Comparison of ENCODE assay signal across 29 cellular contexts in genomic region chr4:789571-790465, GRCh38. TPM values are rescaled to one million over a fixed set of nuclear protein-coding genes. Genes with fewer than 3 reads are reported as not detected.
A peak's percentile ranks its signal among the peaks of the same experiment; 100 is the strongest.
DNase-seq lines count a peak whose midpoint lies in the region; ATAC-seq and TF ChIP-seq lines count a peak whose summit lies in the region.
"Had no signal": no experiment of that assay in that cellular context is flagged by ENCODE, and none has a peak within 500 bp of the region (broad histone marks: within the 10 kb centered on the region; RNA-seq: fewer than 3 reads in every experiment).

No MANE protein-coding gene starts in this region.

- H3K4me1 ChIP-seq in right lobe of liver (peaks cover 0 to 25% (median 9%) of the 10 kb centered on the region in 4 donors), spleen (peaks cover 7 to 86% (median 66%) of the 10 kb centered on the region in 6 donors), adrenal gland (replicated peaks in 1 of 2) (peaks cover 0 to 25% of the 10 kb centered on the region in 2 donors)

- H3K27me3 Mint-ChIP-seq in chondrocyte (ENCODE audit: low read depth) = peaks cover 17% of the 10 kb centered on the region
- H3K27me3 Mint-ChIP-seq in mesothelial cell of epicardium (ENCODE audit: low read depth) = peaks cover 56% of the 10 kb centered on the region

- H3K9me3 ChIP-seq in right lobe of liver = no peaks in the 10 kb centered on the region
- H3K9me3 ChIP-seq in spleen = no peaks in the 10 kb centered on the region
- H3K9me3 ChIP-seq in adrenal gland (replicated peaks in 1 of 3) = no peaks in the 10 kb centered on the region
- H3K9me3 ChIP-seq: gastrocnemius medialis, neutrophil had no signal

- H3K36me3 Mint-ChIP-seq in chondrocyte (ENCODE audit: low read depth) (no peaks in the 10 kb centered on the region), mesothelial cell of epicardium (no peaks in the 10 kb centered on the region)
- H3K36me3 Mint-ChIP-seq: T-cell, type B pancreatic cell had no signal

- H3K4me1 Mint-ChIP-seq in chondrocyte (ENCODE audit: low read depth) (peaks cover 3% of the 10 kb centered on the region), mesothelial cell of epicardium (peaks cover 20% of the 10 kb centered on the region)

- intact Hi-C loops in right lobe of liver (cut with DNase I) (no loop called here), spleen (cut with DNase I; ENCODE audit: low total_unique reads) (no loop called here), adrenal gland (cut with DNase I) (no loop called here)

- peak overlapping the region in 1 of 3 donors; percentile 51 for H3K27ac ChIP-seq in right lobe of liver
- no peak overlapping the region for H3K27ac ChIP-seq in spleen
- H3K27ac ChIP-seq in adrenal gland = peak overlapping the region in 1 of 5 donors; percentile 8
- H3K27ac ChIP-seq: gastrocnemius medialis, KMS-11, neutrophil had no signal

- H3K4me3 ChIP-seq in LNCaP clone FGC (ENCODE audit: low read depth, low read length) = peak overlapping the region; percentile 52
- peak overlapping the region in 1 of 3 donors; percentile 15 for H3K4me3 ChIP-seq in right lobe of liver
- H3K4me3 ChIP-seq in spleen = no peak overlapping the region
- no peak overlapping the region for H3K4me3 ChIP-seq in adrenal gland
- H3K4me3 ChIP-seq: gastrocnemius medialis had no signal

- H3K27me3 ChIP-seq in right lobe of liver (no peaks in the 10 kb centered on the region), spleen (replicated peaks in 1 of 7) (peaks cover 9 to 98% (median 61%) of the 10 kb centered on the region in 7 donors), adrenal gland (no peaks in the 10 kb centered on the region)

- no peak for TF ChIP-seq CTCF in LNCaP clone FGC (IDR thresholded peaks at IDR 0.05; ENCODE audit: control insufficient read depth, extremely low read depth, insufficient read depth)
- no peak for TF ChIP-seq CTCF in chondrocyte (IDR thresholded peaks at IDR 0.05)
- no peak for TF ChIP-seq CTCF in right lobe of liver (IDR thresholded peaks at IDR 0.05)
- no peak for TF ChIP-seq CTCF in spleen (IDR thresholded peaks at IDR 0.05 in 8 of 11, conservative IDR thresholded peaks at IDR 0.05 in 3 of 11)
- no peak for TF ChIP-seq CTCF in adrenal gland (IDR thresholded peaks at IDR 0.05)
- TF ChIP-seq CTCF in mesothelial cell of epicardium (IDR thresholded peaks at IDR 0.05; ENCODE audit: unreplicated experiment) = no peak

- ATAC-seq in right lobe of liver = peak; percentile 11 to 58 (median 26)
- ATAC-seq: activated naive CD4-positive, alpha-beta T cell treated with anti-CD3 and anti-CD28 coated beads, Interleukin-2, amount 50 U/mL, for 72 hours; gastrocnemius medialis; Panc1; stimulated activated effector memory CD8-positive, alpha-beta T cell treated with anti-CD3 and anti-CD28 coated beads, Interleukin-12 subunit alpha, Interleukin-12 subunit beta, amount 100 ng/mL, for 72 hours; T-cell had no signal

- no peak overlapping the region for H3K4me3 Mint-ChIP-seq in chondrocyte (ENCODE audit: unreplicated experiment)
- H3K4me3 Mint-ChIP-seq in mesothelial cell of epicardium = no peak overlapping the region
- H3K4me3 Mint-ChIP-seq: stimulated activated effector memory CD8-positive, alpha-beta T cell treated with anti-CD3 and anti-CD28 coated beads, Interleukin-12 subunit alpha, Interleukin-12 subunit beta, amount 100 ng/mL, for 72 hours; type B pancreatic cell had no signal

- no peak for TF ChIP-seq POLR2A in right lobe of liver (IDR thresholded peaks at IDR 0.05)
- no peak for TF ChIP-seq POLR2A in spleen (IDR thresholded peaks at IDR 0.05)
- TF ChIP-seq POLR2A in adrenal gland (IDR thresholded peaks at IDR 0.05) = no peak

- H3K9me3 Mint-ChIP-seq in chondrocyte (ENCODE audit: low read depth) (no peaks in the 10 kb centered on the region), mesothelial cell of epicardium (no peaks in the 10 kb centered on the region)
- H3K9me3 Mint-ChIP-seq: activated naive CD4-positive, alpha-beta T cell treated with anti-CD3 and anti-CD28 coated beads, Interleukin-2, amount 50 U/mL, for 72 hours; naive B cell; stimulated activated effector memory CD8-positive, alpha-beta T cell treated with anti-CD3 and anti-CD28 coated beads, Interleukin-12 subunit alpha, Interleukin-12 subunit beta, amount 100 ng/mL, for 72 hours; T-cell; type B pancreatic cell had no signal

- WGBS in right lobe of liver (ENCODE audit: insufficient coverage, low coverage, low lambda C conversion rate, missing lambda C conversion rate) = no CpG with 5 or more reads among the region's 27 CpGs
- 74 to 91% (median 83%) methylated on average over 6 to 27 of the region's 27 CpGs for WGBS in spleen, 5 donors
- 86 to 93% (median 90%) methylated on average over 12 to 27 of the region's 27 CpGs for WGBS in adrenal gland, 4 donors

- DNase-seq in LNCaP clone FGC (ENCODE audit: low read depth) (no peak), chondrocyte (ENCODE audit: low spot score) (peak; percentile 91), right lobe of liver (peak; percentile 35 to 59 (median 55)), spleen (peak; percentile 77), adrenal gland (no peak), A172 (ENCODE audit: low spot score) (no peak), mesothelial cell of epicardium (ENCODE audit: low spot score in 2 of 2, unreplicated experiment in 2 of 2) (no peak)
- DNase-seq: activated CD4-positive, alpha-beta T cell treated with anti-CD3 and anti-CD28 coated beads for 48 hours; Calu3; DMS79 treated with DMSO at 0.1 percent for 48 hours; gastrocnemius medialis; GDM1; GOT3; MM.1S; naive B cell; NCI-H2029 treated with DMSO at 0.1 percent for 48 hours; NCI-H2227 treated with DMSO at 0.1 percent for 48 hours; SIG-M5; stimulated activated CD4-positive, alpha-beta T cell treated with anti-CD3 and anti-CD28 coated beads, Interleukin-15, amount 100 ng/mL, for 24 hours; T-cell had no signal

- H3K27ac Mint-ChIP-seq in chondrocyte (ENCODE audit: unreplicated experiment) = no peak overlapping the region
- no peak overlapping the region for H3K27ac Mint-ChIP-seq in mesothelial cell of epicardium
- H3K27ac Mint-ChIP-seq: activated naive CD4-positive, alpha-beta T cell treated with anti-CD3 and anti-CD28 coated beads, Interleukin-2, amount 50 U/mL, for 72 hours; CD14-positive monocyte; progenitor cell of endocrine pancreas; stimulated activated effector memory CD8-positive, alpha-beta T cell treated with anti-CD3 and anti-CD28 coated beads, Interleukin-12 subunit alpha, Interleukin-12 subunit beta, amount 100 ng/mL, for 72 hours; type B pancreatic cell had no signal

- no peaks in the 10 kb centered on the region for H3K36me3 ChIP-seq in right lobe of liver
- H3K36me3 ChIP-seq in spleen = no peaks in the 10 kb centered on the region
- H3K36me3 ChIP-seq in adrenal gland (replicated peaks in 1 of 2) = no peaks in the 10 kb centered on the region
- H3K36me3 ChIP-seq: gastrocnemius medialis, neutrophil had no signal

RNA-seq across cellular contexts. Expression of gene CPLX1, which starts 36.1 kb away (rescaled TPM):
- total RNA-seq in chondrocyte (not detected in 3 replicates), right lobe of liver (1 to 10 TPM in 5 of 6 experiments, under 1 TPM in 1; 0.86 to 3.7 (median 2.4) TPM), spleen (10 to 100 TPM in 4 of 7 donors, 1 to 10 TPM in 3; 1.3 to 20.7 (median 12.4) TPM), adrenal gland (10 to 100 TPM in 3 of 8 donors, 1 to 10 TPM in 5; 1.7 to 25.3 (median 7.3) TPM), mesothelial cell of epicardium (4.5 to 4.7 TPM (median 4.6 TPM) in 3 replicates)
- polyA plus RNA-seq in spleen (10 to 100 TPM in 2 of 3 donors, 1 to 10 TPM in 1; 5.1 to 12.3 (median 10.7) TPM), adrenal gland (10 to 100 TPM in 2 of 3 donors, 1 to 10 TPM in 1; 6.3 to 24.2 (median 14.9) TPM)
- 0.19 and 0.64 TPM in 2 replicates for total RNA-seq in A172 (2014; rRNA removed; shearing (Covaris generic))
- total RNA-seq: bronchial epithelial cell had no signal
- polyA plus RNA-seq: CD14-positive monocyte had no signal

Comparison
In these comparisons a context has a peak if more than half of its experiments do, and no peak if none do; other contexts are left out.
1. DNase-seq: peak in chondrocyte (single experiment), right lobe of liver (3 of 3) and spleen (single experiment); none in LNCaP clone FGC (single experiment), adrenal gland (0 of 7), A172 (single experiment) and mesothelial cell of epicardium (0 of 2).